9 cellular contexts compared by ENCODE assay signal in genomic region chr15:91948001-91948608, GRCh38.
DNase-seq lines count a peak whose midpoint lies in the region; ATAC-seq and TF ChIP-seq lines count a peak whose summit lies in the region.
"Had no signal": no experiment of that assay in that cellular context is flagged by ENCODE, and none has a peak within 500 bp of the region (broad histone marks: within the 10 kb centered on the region; RNA-seq: fewer than 3 reads in every experiment).

No MANE protein-coding gene starts in this region.

- TF ChIP-seq POLR2A in upper lobe of left lung (IDR thresholded peaks at IDR 0.05) = no peak

- TF ChIP-seq EP300 in upper lobe of left lung (IDR thresholded peaks at IDR 0.05) = peak in 2 of 4 donors; percentile 50 to 77

- no peaks in the 10 kb centered on the region for H3K9me3 ChIP-seq in mammary epithelial cell (replicated peaks; ENCODE audit: insufficient read depth, low read length)
- H3K9me3 ChIP-seq in upper lobe of left lung = no peaks in the 10 kb centered on the region

- H3K27ac ChIP-seq in mammary epithelial cell (ENCODE audit: insufficient read depth, low read depth, low read length) (peak overlapping the region; percentile 85), upper lobe of left lung (peak overlapping the region; percentile 72 to 82 (median 78))

- H3K4me1 ChIP-seq in mammary epithelial cell (ENCODE audit: insufficient read depth, low read length) = peaks cover 69% of the 10 kb centered on the region
- H3K4me1 ChIP-seq in upper lobe of left lung = peaks cover 61 to 74% (median 70%) of the 10 kb centered on the region in 4 donors

- DNase-seq in NCI-H146 (lab: John Stamatoyannopoulos, UW) = peak; percentile 53
- no peak for DNase-seq in NCI-H146 treated with DMSO at 0.1 percent for 48 hours (lab: John Stamatoyannopoulos, UW; ENCODE audit: unreplicated experiment)
- DNase-seq in mammary epithelial cell = peak; percentile 95
- DNase-seq in iPS-NIHi11 (ENCODE audit: low spot score) = peak; percentile 34
- DNase-seq in upper lobe of left lung = peak in 1 of 2 donors; percentile 63
- no peak for DNase-seq in GM19240 (ENCODE audit: insufficient read length, low spot score)
- no peak for DNase-seq in activated T-cell treated with anti-CD3 and anti-CD28 coated beads, Interleukin-2, amount 50 U/mL, for 24 hours
- no peak for DNase-seq in RKO (ENCODE audit: low spot score)
- DNase-seq: nephron progenitor cell had no signal

- BruUV-seq in mammary epithelial cell (replicated peaks; lab: Mats Ljungman, UMichigan) = no TSS peak

- H3K27me3 Mint-ChIP-seq in activated T-cell treated with anti-CD3 and anti-CD28 coated beads, Interleukin-2, amount 50 U/mL, for 24 hours = no peaks in the 10 kb centered on the region

- no peaks in the 10 kb centered on the region for H4K20me1 ChIP-seq in mammary epithelial cell (ENCODE audit: insufficient read depth, low read length)

- no peaks in the 10 kb centered on the region for H3K36me3 Mint-ChIP-seq in activated T-cell treated with anti-CD3 and anti-CD28 coated beads, Interleukin-2, amount 50 U/mL, for 24 hours (ENCODE audit: low read depth)

- H3K9me3 Mint-ChIP-seq in activated T-cell treated with anti-CD3 and anti-CD28 coated beads, Interleukin-2, amount 50 U/mL, for 24 hours = no peaks in the 10 kb centered on the region
- H3K9me3 Mint-ChIP-seq: nephron progenitor cell had no signal

- H3K27ac Mint-ChIP-seq in activated T-cell treated with anti-CD3 and anti-CD28 coated beads, Interleukin-2, amount 50 U/mL, for 24 hours = no peak overlapping the region

- peak overlapping the region in 2 of 3 experiments; percentile 3 to 21 for H3K4me3 ChIP-seq in mammary epithelial cell (replicated peaks in 1 of 3; ENCODE audit: insufficient read depth in 1 of 3, low read depth in 2 of 3, low read length in 3 of 3)
- H3K4me3 ChIP-seq in upper lobe of left lung = no peak overlapping the region

- H3K9ac ChIP-seq in mammary epithelial cell (ENCODE audit: insufficient read depth, low read length) = peak overlapping the region; percentile 82

- no peaks in the 10 kb centered on the region for H3K36me3 ChIP-seq in mammary epithelial cell (ENCODE audit: insufficient read depth, low read length)
- no peaks in the 10 kb centered on the region for H3K36me3 ChIP-seq in upper lobe of left lung

- no peak overlapping the region for H3K4me3 Mint-ChIP-seq in activated T-cell treated with anti-CD3 and anti-CD28 coated beads, Interleukin-2, amount 50 U/mL, for 24 hours

- in situ Hi-C loops in mammary epithelial cell (cut with MboI; ENCODE audit: low sequenced_read_pairs in 2 of 2) = loop anchor here in 1 of 2 donors (10.0 kb wide), 1 partner anchor 93 kb away; the partner anchor contains the start of gene SLCO3A1

- 4% methylated on average over 12 of the region's 12 CpGs for WGBS in mammary epithelial cell (ENCODE audit: low coverage, missing lambda C conversion rate)
- 32 to 34% methylated on average over 9 to 12 of the region's 12 CpGs for whole genome bisulfite sequencing in upper lobe of left lung, 2 donors

- dilution Hi-C loops in mammary epithelial cell (cut with HindIII; ENCODE audit: low sequenced_read_pairs) = loop anchor here (5.0 to 10.0 kb wide), 2 partner anchors 83 to 129 kb away; no protein-coding TSS in a partner anchor

- peak in 1 of 2 donors; percentile 25 for ATAC-seq in upper lobe of left lung (ENCODE audit: low FRiP score in 2 of 2)

- H3K79me2 ChIP-seq in mammary epithelial cell (ENCODE audit: insufficient read depth, low read length) = peaks cover 77% of the 10 kb centered on the region

- intact Hi-C loops in mammary epithelial cell (cut with micrococcal nuclease) = loop anchor here (1.0 kb wide), 1 partner anchor 25 kb away; no protein-coding TSS in a partner anchor

- TF ChIP-seq CTCF in mammary epithelial cell (conservative IDR thresholded peaks at IDR 0.05 in 1 of 2, IDR thresholded peaks at IDR 0.05 in 1 of 2; ENCODE audit: extremely low read depth in 1 of 2, insufficient read depth in 1 of 2, low read depth in 1 of 2, low read length in 2 of 2) (no peak), upper lobe of left lung (IDR thresholded peaks at IDR 0.05) (no peak)

- peak overlapping the region; percentile 29 for H2AFZ ChIP-seq in mammary epithelial cell (ENCODE audit: low read depth, low read length)

- H3K4me2 ChIP-seq in mammary epithelial cell (ENCODE audit: insufficient read depth, low read depth, low read length) = peak overlapping the region; percentile 45

- CTCF ChIA-PET in mammary epithelial cell (lab: Charles Lee; ENCODE audit: low non-redundant PET) = interaction anchor here (0.6 kb wide), 1 partner anchor 676 kb away, joined by 3 read pairs; no protein-coding TSS in a partner anchor

- H3K27me3 ChIP-seq in mammary epithelial cell (ENCODE audit: insufficient read depth, low read length) = no peaks in the 10 kb centered on the region
- no peaks in the 10 kb centered on the region for H3K27me3 ChIP-seq in upper lobe of left lung

- H3K4me1 Mint-ChIP-seq in activated T-cell treated with anti-CD3 and anti-CD28 coated beads, Interleukin-2, amount 50 U/mL, for 24 hours (ENCODE audit: low read depth) = peaks cover 50% of the 10 kb centered on the region

Comparison
In these comparisons a context has a peak if more than half of its experiments do, and no peak if none do; other contexts are left out.
1. DNase-seq: peak in NCI-H146 (single experiment), mammary epithelial cell (single experiment) and iPS-NIHi11 (single experiment); none in NCI-H146 treated with DMSO at 0.1 percent for 48 hours (single experiment), GM19240 (single experiment), activated T-cell treated with anti-CD3 and anti-CD28 coated beads, Interleukin-2, amount 50 U/mL, for 24 hours (single experiment) and RKO (single experiment).
2. H3K4me3 ChIP-seq: peak in mammary epithelial cell (2 of 3); none in upper lobe of left lung (0 of 4).